ENCODE assay signal across 16 cellular contexts in genomic region chr10:73043766-73044377, GRCh38. TPM values are rescaled to one million over a fixed set of nuclear protein-coding genes. Genes with fewer than 3 reads are reported as not detected.
DNase-seq lines count a peak whose midpoint lies in the region; ATAC-seq and TF ChIP-seq lines count a peak whose summit lies in the region.
"Had no signal": no experiment of that assay in that cellular context is flagged by ENCODE, and none has a peak within 500 bp of the region (broad histone marks: within the 10 kb centered on the region; RNA-seq: fewer than 3 reads in every experiment).

No MANE protein-coding gene starts in this region.

- no peak for TF ChIP-seq CTCF in osteoblast (IDR thresholded peaks at IDR 0.05; ENCODE audit: extremely low read depth, low read depth, low read length)

- H3K27ac ChIP-seq in GM23248 (peak overlapping the region; percentile 86), SK-N-MC (peak overlapping the region; percentile 87), epithelial cell of prostate (peak overlapping the region; percentile 92), osteoblast (ENCODE audit: low read depth, low read length) (peak overlapping the region; percentile 84)
- H3K27ac ChIP-seq: BLaER1 treated with 17β-estradiol and CSF1 and Interleukin-3, amounts not matched to agents 10 nM and 100 nM; WERI-Rb-1 had no signal

- peak overlapping the region; percentile 56 for H3K4me2 ChIP-seq in GM23248 (ENCODE audit: unreplicated experiment)
- peak overlapping the region; percentile 21 for H3K4me2 ChIP-seq in osteoblast (ENCODE audit: insufficient read depth, low read length)
- H3K4me2 ChIP-seq: BLaER1 treated with 17β-estradiol and CSF1 and Interleukin-3, amounts not matched to agents 10 nM and 100 nM had no signal

- H3K9me3 ChIP-seq in GM23248 (ENCODE audit: low read depth), result no peaks in the 10 kb centered on the region
- no peaks in the 10 kb centered on the region for H3K9me3 ChIP-seq in SK-N-MC (ENCODE audit: low read depth, low read length)
- H3K9me3 ChIP-seq in osteoblast (ENCODE audit: low read depth, low read length), result no peaks in the 10 kb centered on the region
- H3K9me3 ChIP-seq: BLaER1 treated with 17β-estradiol and CSF1 and Interleukin-3, amounts not matched to agents 10 nM and 100 nM had no signal

- DNase-seq in GM23248 (no peak), SK-N-MC (ENCODE audit: low read depth, low spot score) (no peak), epithelial cell of prostate (ENCODE audit: low read depth, low spot score) (no peak), osteoblast (ENCODE audit: insufficient read length, low spot score, missing footprints) (no peak), NCI-H1694 treated with DMSO at 0.1 percent for 48 hours (lab: John Stamatoyannopoulos, UW) (no peak), DMS79 treated with DMSO at 0.1 percent for 48 hours (lab: John Stamatoyannopoulos, UW) (no peak), NCI-H1694 (lab: John Stamatoyannopoulos, UW) (no peak)
- DNase-seq: activated CD8-positive, alpha-beta memory T cell treated with anti-CD3 and anti-CD28 coated beads, Interleukin-2, amount 10 ng/mL, durations not matched to agents 7 days and 5 days; DND-41; MG63; naive thymus-derived CD4-positive, alpha-beta T cell; NCI-H2171 treated with DMSO at 0.1 percent for 48 hours; stimulated activated naive CD8-positive, alpha-beta T cell treated with anti-CD3 and anti-CD28 coated beads, Interleukin-15, Interleukin-2, amounts not matched to agents 100 U/mL and 50 U/mL, for 24 hours; WERI-Rb-1 had no signal

- ATAC-seq in GM21526 (IDR thresholded peaks at IDR 0.05; ENCODE audit: low FRiP score, unreplicated experiment), result no peak
- ATAC-seq: activated CD8-positive, alpha-beta memory T cell treated with anti-CD3 and anti-CD28 coated beads, Interleukin-2, amount 10 ng/mL, durations not matched to agents 7 days and 5 days; naive thymus-derived CD4-positive, alpha-beta T cell; stimulated activated naive CD8-positive, alpha-beta T cell treated with anti-CD3 and anti-CD28 coated beads, Interleukin-15, Interleukin-2, amounts not matched to agents 100 U/mL and 50 U/mL, for 24 hours had no signal

- peaks cover 34% of the 10 kb centered on the region for H3K4me1 ChIP-seq in GM23248 (ENCODE audit: insufficient read depth)
- peaks cover 26% of the 10 kb centered on the region for H3K4me1 ChIP-seq in osteoblast (ENCODE audit: insufficient read depth, low read length)

- H3K9ac ChIP-seq in GM23248 (peak overlapping the region; percentile 59), SK-N-MC (ENCODE audit: insufficient read length) (peak overlapping the region; percentile 51)
- H3K9ac ChIP-seq: BLaER1 treated with 17β-estradiol and CSF1 and Interleukin-3, amounts not matched to agents 10 nM and 100 nM had no signal

- peaks cover 50% of the 10 kb centered on the region for H3K79me2 ChIP-seq in GM23248 (ENCODE audit: insufficient read depth)
- no peaks in the 10 kb centered on the region for H3K79me2 ChIP-seq in osteoblast (ENCODE audit: insufficient read depth, low read length)

- H4K20me1 ChIP-seq in GM23248 (ENCODE audit: insufficient read depth), result no peaks in the 10 kb centered on the region
- H4K20me1 ChIP-seq in osteoblast (ENCODE audit: insufficient read depth, low read length), result peaks cover 3% of the 10 kb centered on the region

- H3K27me3 ChIP-seq in GM23248 (replicated peaks; ENCODE audit: insufficient read depth) (no peaks in the 10 kb centered on the region), osteoblast (ENCODE audit: insufficient read depth, low read length) (no peaks in the 10 kb centered on the region)
- H3K27me3 ChIP-seq: BLaER1 treated with 17β-estradiol and CSF1 and Interleukin-3, amounts not matched to agents 10 nM and 100 nM; MG63 had no signal

- H3K9me2 ChIP-seq in GM23248 (ENCODE audit: insufficient read depth), result no peaks in the 10 kb centered on the region

- H3F3A ChIP-seq in GM23248 (ENCODE audit: insufficient read depth), result peaks cover 62% of the 10 kb centered on the region

- H2AFZ ChIP-seq in GM23248 (no peak overlapping the region), osteoblast (ENCODE audit: low read length) (no peak overlapping the region)

- WGBS in GM23248 (ENCODE audit: low coverage in 1 of 2, low lambda C conversion rate in 2 of 2, missing lambda C conversion rate in 2 of 2), 2 experiments, result 56 to 62% methylated on average over 2 of the region's 2 CpGs

- H3K36me3 ChIP-seq in GM23248 (ENCODE audit: low read depth), result peaks cover 68% of the 10 kb centered on the region
- no peaks in the 10 kb centered on the region; the same call in 1 of the 2 replicates for H3K36me3 ChIP-seq in SK-N-MC (ENCODE audit: insufficient read depth, low read length)
- H3K36me3 ChIP-seq in osteoblast (ENCODE audit: insufficient read depth, low read length), result peaks cover 13% of the 10 kb centered on the region

- in situ Hi-C loops in GM23248 (cut with MboI), result no loop called here

- peak overlapping the region; percentile 33 for H3K4me3 ChIP-seq in GM23248
- peak overlapping the region; percentile 59 for H3K4me3 ChIP-seq in SK-N-MC
- no peak overlapping the region for H3K4me3 ChIP-seq in osteoblast (ENCODE audit: insufficient read depth, low read length)
- H3K4me3 ChIP-seq: BLaER1 treated with 17β-estradiol and CSF1 and Interleukin-3, amounts not matched to agents 10 nM and 100 nM; MG63 had no signal

RNA-seq across cellular contexts. Expression of gene P4HA1, which starts 52.8 kb away (rescaled TPM):
- total RNA-seq in GM23248 (2014; rRNA removed; shearing (Covaris generic)), result 387 and 419 TPM in 2 replicates
- polyA plus RNA-seq in GM23248 (2016; fragmentation: Nextera tagmentation; extraction: Ambion mirVana), result 360 and 363 TPM in 2 replicates
- 143 and 220 TPM in 2 replicates for total RNA-seq in osteoblast
